ENCODE assay signal across 8 cellular contexts in the genomic region with DNA sequence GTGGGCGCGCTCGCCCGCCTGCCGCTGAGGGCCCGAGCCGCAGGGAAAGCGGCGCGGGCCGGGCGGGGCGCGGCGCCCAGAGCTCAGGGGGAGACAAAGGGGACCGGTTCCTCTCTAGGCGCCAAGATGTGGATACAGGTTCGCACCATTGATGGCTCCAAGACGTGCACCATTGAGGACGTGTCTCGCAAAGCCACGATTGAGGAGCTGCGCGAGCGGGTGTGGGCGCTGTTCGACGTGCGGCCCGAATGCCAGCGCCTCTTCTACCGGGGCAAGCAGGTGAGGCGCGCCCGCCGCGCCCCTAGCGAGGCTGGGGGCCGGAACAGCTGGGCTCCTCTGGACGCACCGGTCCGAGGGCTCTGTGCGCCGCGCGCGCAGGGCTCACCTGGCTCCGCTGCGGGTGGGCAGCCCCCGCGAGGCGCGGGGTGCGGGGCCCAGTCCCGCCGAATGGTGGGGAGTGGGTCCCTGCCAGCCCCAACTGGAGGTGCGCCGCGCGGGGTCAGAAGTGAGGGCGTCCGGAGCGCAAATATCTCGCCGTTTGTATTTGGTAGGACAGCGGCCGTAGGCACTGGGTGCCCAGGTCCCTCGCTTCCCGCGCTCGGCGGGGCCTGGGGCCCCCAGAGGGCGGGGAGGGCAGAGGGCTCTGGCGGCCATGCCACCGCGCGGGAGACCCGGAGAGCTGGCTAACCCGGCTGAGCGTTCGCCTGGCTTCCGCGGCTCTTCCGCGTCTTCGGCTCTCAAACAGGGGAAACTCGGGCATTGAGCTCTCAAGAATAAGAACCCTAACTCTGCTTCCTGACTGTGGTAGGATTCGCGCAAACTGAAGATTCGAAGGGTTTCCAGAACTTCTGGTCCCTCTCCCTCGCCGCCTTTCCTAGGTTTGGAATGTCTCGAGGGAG. TPM values are rescaled to one million over a fixed set of nuclear protein-coding genes. Genes with fewer than 3 reads are reported as not detected.
DNase-seq lines count a peak whose midpoint lies in the region; ATAC-seq lines count a peak whose summit lies in the region.

No MANE protein-coding gene starts in this region.

- peak; percentile 33 for DNase-seq in G401 (ENCODE audit: low spot score)
- peak; percentile 17 for DNase-seq in LHCN-M2 (ENCODE audit: low read depth)
- peak; percentile 38 for DNase-seq in activated CD4-positive, alpha-beta T cell treated with anti-CD3 and anti-CD28 coated beads, Interleukin-2, amount 10 ng/mL, durations not matched to agents 7 days and 5 days
- peak in 2 of 3 donors; percentile 14 to 19 for DNase-seq in effector memory CD4-positive, alpha-beta T cell
- peak; percentile 49 for DNase-seq in stimulated activated naive CD8-positive, alpha-beta T cell treated with anti-CD3 and anti-CD28 coated beads, Interleukin-15, Interleukin-2, amounts not matched to agents 100 U/mL and 50 U/mL, for 24 hours

- H3K27ac Mint-ChIP-seq in activated CD4-positive, alpha-beta T cell treated with anti-CD3 and anti-CD28 coated beads, Interleukin-2, amount 10 ng/mL, durations not matched to agents 7 days and 5 days, result peak overlapping the region; percentile 84

- POLR2A ChIA-PET in activated CD4-positive, alpha-beta T cell treated with anti-CD3 and anti-CD28 coated beads, Interleukin-2, amount 10 ng/mL, durations not matched to agents 7 days and 5 days (lab: Charles Lee), result interaction anchor here (1.0 to 1.3 kb wide), 2 partner anchors 153 to 337 kb away, joined by 3 read pairs; no protein-coding TSS in a partner anchor

- no peaks in the 10 kb centered on the region for H3K9me3 ChIP-seq in effector memory CD4-positive, alpha-beta T cell (ENCODE audit: control insufficient read depth, low read length)
- H3K9me3 ChIP-seq in mesodermal cell (ENCODE audit: control insufficient read depth, low read length), result peaks cover 4% of the 10 kb centered on the region

- peaks cover 35% of the 10 kb centered on the region for H3K36me3 Mint-ChIP-seq in activated CD4-positive, alpha-beta T cell treated with anti-CD3 and anti-CD28 coated beads, Interleukin-2, amount 10 ng/mL, durations not matched to agents 7 days and 5 days (ENCODE audit: low read depth)

- peaks cover 46% of the 10 kb centered on the region for H3K4me1 Mint-ChIP-seq in activated CD4-positive, alpha-beta T cell treated with anti-CD3 and anti-CD28 coated beads, Interleukin-2, amount 10 ng/mL, durations not matched to agents 7 days and 5 days

- peaks cover 14% of the 10 kb centered on the region for H3K27me3 Mint-ChIP-seq in activated CD4-positive, alpha-beta T cell treated with anti-CD3 and anti-CD28 coated beads, Interleukin-2, amount 10 ng/mL, durations not matched to agents 7 days and 5 days

- CTCF ChIA-PET in activated CD4-positive, alpha-beta T cell treated with anti-CD3 and anti-CD28 coated beads, Interleukin-2, amount 10 ng/mL, durations not matched to agents 7 days and 5 days (lab: Charles Lee), result interaction anchor here (0.5 to 3.3 kb wide), 7 partner anchors 10 to 1443 kb away, joined by 3 to 14 read pairs (median 3); a partner anchor contains a TSS

- no peaks in the 10 kb centered on the region for H3K27me3 ChIP-seq in effector memory CD4-positive, alpha-beta T cell (replicated peaks; ENCODE audit: control insufficient read depth, insufficient read depth, low read length, poor library complexity, severe bottlenecking)

- H3K4me3 Mint-ChIP-seq in activated CD4-positive, alpha-beta T cell treated with anti-CD3 and anti-CD28 coated beads, Interleukin-2, amount 10 ng/mL, durations not matched to agents 7 days and 5 days, result peak overlapping the region; percentile 83

- peaks cover 2% of the 10 kb centered on the region for H3K36me3 ChIP-seq in effector memory CD4-positive, alpha-beta T cell (ENCODE audit: control insufficient read depth, insufficient read depth, low read length)
- peaks cover 12% of the 10 kb centered on the region for H3K36me3 ChIP-seq in mesodermal cell (ENCODE audit: control insufficient read depth, insufficient read depth, low read length)

- H3K4me1 ChIP-seq in effector memory CD4-positive, alpha-beta T cell (ENCODE audit: control insufficient read depth, insufficient read depth, low read length, poor library complexity, severe bottlenecking), result peaks cover 19% of the 10 kb centered on the region
- H3K4me1 ChIP-seq in mesodermal cell (ENCODE audit: control insufficient read depth, insufficient read depth, low read length, poor library complexity, severe bottlenecking), result peaks cover 6% of the 10 kb centered on the region

- H3K4me3 ChIP-seq in effector memory CD4-positive, alpha-beta T cell (ENCODE audit: insufficient read depth, low read depth, low read length, poor library complexity, severe bottlenecking), result peak overlapping the region; percentile 84
- peak overlapping the region; percentile 90 for H3K4me3 ChIP-seq in mesodermal cell (ENCODE audit: extremely low read depth, insufficient read depth, low read length, poor library complexity, severe bottlenecking)

- H3K27ac ChIP-seq in effector memory CD4-positive, alpha-beta T cell (ENCODE audit: insufficient read depth, low read length, poor library complexity, severe bottlenecking), result peak overlapping the region; percentile 76
- peak overlapping the region; percentile 81 for H3K27ac ChIP-seq in mesodermal cell (ENCODE audit: low read depth, low read length, severe bottlenecking)

- WGBS in mesodermal cell (ENCODE audit: insufficient coverage in 2 of 2), 2 experiments, result 0% methylated on average over 73 to 84 of the region's 93 CpGs

- in situ Hi-C loops in G401 (cut with HindIII; ENCODE audit: low sequenced_read_pairs), result no loop called here

- H3K9me3 Mint-ChIP-seq in activated CD4-positive, alpha-beta T cell treated with anti-CD3 and anti-CD28 coated beads, Interleukin-2, amount 10 ng/mL, durations not matched to agents 7 days and 5 days, result peaks cover 2% of the 10 kb centered on the region

- peak; percentile 12 for ATAC-seq in GM21786 (IDR thresholded peaks at IDR 0.05; ENCODE audit: unreplicated experiment)
- peak; percentile 0 for ATAC-seq in stimulated activated naive CD8-positive, alpha-beta T cell treated with anti-CD3 and anti-CD28 coated beads, Interleukin-15, Interleukin-2, amounts not matched to agents 100 U/mL and 50 U/mL, for 24 hours
- ATAC-seq in HG03457 (IDR thresholded peaks at IDR 0.05; ENCODE audit: unreplicated experiment), result no peak

RNA-seq across cellular contexts. Expression of a gene that starts 0.6 kb away (rescaled TPM):
- 17.0 and 27.2 TPM in 2 replicates for total RNA-seq in G401 (2014; rRNA removed; shearing (Covaris generic))
- 91.8 and 102 TPM in 2 replicates for total RNA-seq in LHCN-M2 (2014; rRNA removed)
- polyA plus RNA-seq in LHCN-M2 (2012), result 14.4 TPM
- total RNA-seq in activated CD4-positive, alpha-beta T cell treated with anti-CD3 and anti-CD28 coated beads, Interleukin-2, amount 10 ng/mL, durations not matched to agents 7 days and 5 days, result 10 to 100 TPM; 69.8 to 75.8 TPM
- polyA plus RNA-seq in mesodermal cell (2013, experiment 1 of 2), result 35.5 TPM
- 35.2 TPM for polyA plus RNA-seq in mesodermal cell (2013, experiment 2 of 2)
